Comparison of ENCODE assay signal across 1 cellular context in the genomic region with DNA sequence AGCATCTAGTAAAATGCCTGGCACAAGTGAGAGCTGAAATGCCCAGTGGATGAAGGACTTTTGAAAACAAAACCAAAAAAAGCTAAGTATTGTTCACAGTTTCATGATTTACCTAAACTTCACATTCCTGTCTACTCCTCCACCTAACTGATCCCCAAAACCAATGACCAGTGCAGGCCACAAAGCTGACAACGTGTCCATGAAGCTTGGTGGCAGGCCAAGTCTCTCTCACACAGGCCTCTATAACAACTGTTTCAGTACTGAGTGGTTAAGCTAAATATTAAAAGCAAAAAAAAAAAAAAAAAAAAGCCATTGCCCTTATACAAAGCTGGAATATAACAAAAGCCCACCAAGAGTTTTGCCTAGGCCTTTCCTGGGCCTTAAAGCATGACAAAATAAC.
TF ChIP-seq lines count a peak whose summit lies in the region.

No MANE protein-coding gene starts in this region.

TF ChIP-seq in GM12878, 131 proteins besides CTCF, POLR2A, EP300 and RAD21:
- TF ChIP-seq NFYA (IDR thresholded peaks at IDR 0.05; ENCODE audit: borderline replicate concordance, low read depth, low read length) (no peak), ASH2L (IDR thresholded peaks at IDR 0.05; ENCODE audit: borderline replicate concordance, low read depth) (no peak), BRCA1 (IDR thresholded peaks at IDR 0.05; ENCODE audit: low read depth, low read length) (no peak), E2F8 (IDR thresholded peaks at IDR 0.05; ENCODE audit: low read depth, partially characterized antibody) (no peak), ZNF217 (IDR thresholded peaks at IDR 0.05) (no peak), ZNF622 (IDR thresholded peaks at IDR 0.05) (no peak), HDGF (IDR thresholded peaks at IDR 0.05) (no peak), CBFB (IDR thresholded peaks at IDR 0.05; ENCODE audit: low read depth) (no peak), NR2C2 (IDR thresholded peaks at IDR 0.05; ENCODE audit: borderline replicate concordance, control insufficient read depth, insufficient read length, low read depth) (no peak)
